In the genomic region with DNA sequence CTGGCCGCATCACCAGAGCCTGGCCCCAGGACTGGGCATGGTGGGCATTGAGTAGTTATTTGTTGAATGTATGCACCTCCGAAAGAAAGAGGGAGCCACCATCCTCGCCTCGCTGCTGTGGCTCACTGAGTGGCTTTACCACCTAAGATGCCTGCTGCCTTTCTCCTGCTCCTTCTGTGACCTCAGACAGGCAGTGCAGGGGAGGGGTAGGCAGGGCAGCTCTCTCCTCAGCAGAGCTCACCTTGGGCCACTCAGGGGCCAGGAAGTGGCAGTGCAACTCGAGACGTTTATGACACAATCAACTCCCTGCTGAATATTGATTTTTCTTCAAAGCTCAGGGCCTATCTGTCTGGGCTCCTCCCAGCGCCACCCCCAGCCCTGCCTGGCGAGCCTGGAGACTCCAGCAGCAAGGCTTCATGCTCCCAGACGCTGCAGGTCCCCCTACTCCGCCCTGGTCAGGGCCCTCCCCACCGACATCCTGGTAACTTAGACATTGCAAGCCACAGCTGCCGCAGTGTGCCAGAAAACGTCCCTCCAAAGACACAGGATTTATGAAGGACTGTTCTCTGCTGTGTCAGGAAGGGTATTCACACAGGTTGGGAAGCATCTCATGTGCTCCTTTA, we compare ENCODE assay signal across 9 cellular contexts.
DNase-seq lines count a peak whose midpoint lies in the region; ATAC-seq and TF ChIP-seq lines count a peak whose summit lies in the region.
"Had no signal": no experiment of that assay in that cellular context is flagged by ENCODE, and none has a peak within 500 bp of the region (broad histone marks: within the 10 kb centered on the region; RNA-seq: fewer than 3 reads in every experiment).

No MANE protein-coding gene starts in this region.

- DNase-seq in H4 (ENCODE audit: low spot score) (peak; percentile 83), NCI-H146 treated with DMSO at 0.1 percent for 48 hours (lab: John Stamatoyannopoulos, UW; ENCODE audit: unreplicated experiment) (peak; percentile 3), WERI-Rb-1 (peak; percentile 81), omental fat pad (ENCODE audit: low spot score) (peak; percentile 2), foreskin melanocyte (no peak), pons (ENCODE audit: low spot score) (no peak), EL (no peak)
- DNase-seq: occipital lobe had no signal

- TF ChIP-seq CTCF in WERI-Rb-1 (IDR thresholded peaks at IDR 0.05; ENCODE audit: low read depth, low read length) (no peak), omental fat pad (IDR thresholded peaks at IDR 0.05) (no peak)

- H3K27me3 ChIP-seq in WERI-Rb-1 (ENCODE audit: insufficient read depth, low read depth, severe bottlenecking): no peaks in the 10 kb centered on the region

- H3K27ac ChIP-seq in WERI-Rb-1: no peak overlapping the region

- H3K4me3 ChIP-seq in WERI-Rb-1 (ENCODE audit: low read depth, low read length): no peak overlapping the region

- H3K9me3 ChIP-seq in WERI-Rb-1 (ENCODE audit: severe bottlenecking): no peaks in the 10 kb centered on the region

- no peaks in the 10 kb centered on the region for H3K36me3 ChIP-seq in WERI-Rb-1

- ATAC-seq in omental fat pad (ENCODE audit: low FRiP score) (no peak), HG03280 (IDR thresholded peaks at IDR 0.05; ENCODE audit: unreplicated experiment) (no peak)

Comparison
In these comparisons a context has a peak if more than half of its experiments do, and no peak if none do; other contexts are left out.
1. DNase-seq: peak in H4 (single experiment), NCI-H146 treated with DMSO at 0.1 percent for 48 hours (single experiment), WERI-Rb-1 (single experiment) and omental fat pad (single experiment); none in foreskin melanocyte (single experiment), pons (single experiment) and EL (single experiment).